ENCODE assay signal across 12 cellular contexts in genomic region chr6:112979830-112980229, GRCh38.
DNase-seq lines count a peak whose midpoint lies in the region; TF ChIP-seq lines count a peak whose summit lies in the region.
"Had no signal": no experiment of that assay in that cellular context is flagged by ENCODE, and none has a peak within 500 bp of the region (broad histone marks: within the 10 kb centered on the region; RNA-seq: fewer than 3 reads in every experiment).

No MANE protein-coding gene starts in this region.

- no peaks in the 10 kb centered on the region for H3K79me2 ChIP-seq in parathyroid adenoma

- peak overlapping the region; percentile 5 for H3K27ac ChIP-seq in parathyroid adenoma

- H2AFZ ChIP-seq in parathyroid adenoma, result no peak overlapping the region

- no peak overlapping the region for H3K9ac ChIP-seq in parathyroid adenoma

- no peaks in the 10 kb centered on the region for H3K36me3 ChIP-seq in parathyroid adenoma (ENCODE audit: control insufficient read depth, insufficient read depth, low read length)

- H3K4me3 ChIP-seq in fibroblast of mammary gland (ENCODE audit: control insufficient read depth, low read depth, low read length), result no peak overlapping the region
- H3K4me3 ChIP-seq in parathyroid adenoma (ENCODE audit: low read depth, low read length), result no peak overlapping the region

- peak; percentile 83 for DNase-seq in GM04503 (ENCODE audit: low read depth)
- DNase-seq in NCI-H69 (lab: John Stamatoyannopoulos, UW), result peak; percentile 78
- DNase-seq in fibroblast of mammary gland (ENCODE audit: low read depth), result peak; percentile 80
- no peak for DNase-seq in NCI-H524 treated with DMSO at 0.1 percent for 48 hours (lab: John Stamatoyannopoulos, UW)
- no peak for DNase-seq in retina
- no peak for DNase-seq in NCI-H226
- no peak for DNase-seq in HuH-7.5 (ENCODE audit: low spot score)
- DNase-seq: activated CD8-positive, alpha-beta memory T cell treated with anti-CD3 and anti-CD28 coated beads, Interleukin-2, amount 50 U/mL, for 48 hours; NCI-H774; stimulated activated CD4-positive, alpha-beta T cell treated with anti-CD3 and anti-CD28 coated beads, Interleukin-4, amount 100 ng/mL, for 24 hours; substantia nigra had no signal

- H3K4me1 ChIP-seq in parathyroid adenoma, result no peaks in the 10 kb centered on the region

- no peak overlapping the region for H3K4me2 ChIP-seq in parathyroid adenoma (ENCODE audit: low read length)

- TF ChIP-seq CTCF in fibroblast of mammary gland (conservative IDR thresholded peaks at IDR 0.05; ENCODE audit: control insufficient read depth, insufficient read depth, low read depth, low read length), result no peak
- no peak for TF ChIP-seq CTCF in parathyroid adenoma (IDR thresholded peaks at IDR 0.05)

- H3K9me3 ChIP-seq in parathyroid adenoma (ENCODE audit: control insufficient read depth, low read length), result no peaks in the 10 kb centered on the region

- H3K27me3 ChIP-seq in parathyroid adenoma (ENCODE audit: control insufficient read depth, insufficient read depth, low read length), result no peaks in the 10 kb centered on the region

Comparison
In these comparisons a context has a peak if more than half of its experiments do, and no peak if none do; other contexts are left out.
1. DNase-seq: peak in GM04503 (single experiment), NCI-H69 (single experiment) and fibroblast of mammary gland (single experiment); none in NCI-H524 treated with DMSO at 0.1 percent for 48 hours (single experiment), retina (single experiment), NCI-H226 (single experiment) and HuH-7.5 (single experiment).